In genomic region chrX:71923516-71923915, GRCh38 we compare ENCODE assay signal across 26 cellular contexts. TPM values are rescaled to one million over a fixed set of nuclear protein-coding genes. Genes with fewer than 3 reads are reported as not detected.
A peak's percentile ranks its signal among the peaks of the same experiment; 100 is the strongest.
DNase-seq lines count a peak whose midpoint lies in the region; ATAC-seq and TF ChIP-seq lines count a peak whose summit lies in the region.
"Had no signal": no experiment of that assay in that cellular context is flagged by ENCODE, and none has a peak within 500 bp of the region (broad histone marks: within the 10 kb centered on the region; RNA-seq: fewer than 3 reads in every experiment).

No MANE protein-coding gene starts in this region.

- DNase-seq in right cardiac atrium: peak in 2 of 3 donors; percentile 26 to 36
- DNase-seq in left ventricle myocardium superior: no peak
- DNase-seq in NCI-H82 (lab: John Stamatoyannopoulos, UW): peak; percentile 83
- peak; percentile 41 for DNase-seq in glutamatergic neuron
- DNase-seq in inferior parietal cortex (ENCODE audit: extremely low spot score): no peak
- DNase-seq in ascending aorta (ENCODE audit: low spot score in 2 of 2): no peak
- no peak for DNase-seq in activated naive CD4-positive, alpha-beta T cell treated with Interleukin-2 at 50 U/mL for 16 hours
- DNase-seq: activated CD4-positive, alpha-beta memory T cell treated with anti-CD3 and anti-CD28 coated beads, Interleukin-2, amount 10 ng/mL, durations not matched to agents 7 days and 5 days; activated CD4-positive, CD25-positive, alpha-beta regulatory T cell treated with anti-CD3 and anti-CD28 coated beads, Interleukin-2, amount 50 U/mL, for 72 hours; activated effector memory CD4-positive, alpha-beta T cell treated with anti-CD3 and anti-CD28 coated beads, Interleukin-2, amount 50 U/mL, for 16 hours; effector memory CD4-positive, alpha-beta T cell; NCI-H1105; NCI-H2081; NK-92 treated with Interleukin-12 subunit alpha and Interleukin-12 subunit beta, amount 100 ng/mL, for 24 hours; SHP77 treated with DMSO at 0.1 percent for 48 hours; stimulated activated CD4-positive, alpha-beta T cell treated with anti-CD3 and anti-CD28 coated beads, Interleukin-1b, Interleukin-23, amount 100 ng/mL, for 48 hours had no signal

- ATAC-seq in right cardiac atrium: peak in 1 of 2 donors; percentile 61
- ATAC-seq in left ventricle myocardium superior: no peak
- no peak for ATAC-seq in GM19023 (IDR thresholded peaks at IDR 0.05; ENCODE audit: unreplicated experiment)
- ATAC-seq: A549 had no signal

- no peaks in the 10 kb centered on the region for H3K27me3 Mint-ChIP-seq in glutamatergic neuron (ENCODE audit: unreplicated experiment)
- H3K27me3 Mint-ChIP-seq: activated CD4-positive, alpha-beta memory T cell treated with anti-CD3 and anti-CD28 coated beads, Interleukin-2, amount 10 ng/mL, durations not matched to agents 7 days and 5 days; progenitor cell of endocrine pancreas; type B pancreatic cell had no signal

- intact Hi-C loops in right cardiac atrium (cut with DNase I) (no loop called here), left ventricle myocardium superior (cut with micrococcal nuclease) (no loop called here), ascending aorta (cut with DNase I) (no loop called here)

- H3K27ac ChIP-seq in right cardiac atrium (ENCODE audit: low read length) (no peak overlapping the region), ascending aorta (no peak overlapping the region)
- H3K27ac ChIP-seq: adrenal gland, BLaER1, breast epithelium, HL-60, neutrophil had no signal

- peaks cover 19% of the 10 kb centered on the region for H3K4me1 Mint-ChIP-seq in glutamatergic neuron (ENCODE audit: low read depth, unreplicated experiment)
- H3K4me1 Mint-ChIP-seq: activated CD4-positive, alpha-beta memory T cell treated with anti-CD3 and anti-CD28 coated beads, Interleukin-2, amount 10 ng/mL, durations not matched to agents 7 days and 5 days had no signal

- no peak overlapping the region for H3K27ac Mint-ChIP-seq in glutamatergic neuron (ENCODE audit: unreplicated experiment)
- H3K27ac Mint-ChIP-seq: activated CD4-positive, alpha-beta memory T cell treated with anti-CD3 and anti-CD28 coated beads, Interleukin-2, amount 10 ng/mL, durations not matched to agents 7 days and 5 days; progenitor cell of endocrine pancreas; type B pancreatic cell had no signal

- peaks cover 2% of the 10 kb centered on the region for H3K9me3 Mint-ChIP-seq in glutamatergic neuron (ENCODE audit: unreplicated experiment)
- H3K9me3 Mint-ChIP-seq: activated CD4-positive, alpha-beta memory T cell treated with anti-CD3 and anti-CD28 coated beads, Interleukin-2, amount 10 ng/mL, durations not matched to agents 7 days and 5 days; type B pancreatic cell had no signal

- no peaks in the 10 kb centered on the region for H3K36me3 Mint-ChIP-seq in glutamatergic neuron (ENCODE audit: unreplicated experiment)
- H3K36me3 Mint-ChIP-seq: type B pancreatic cell had no signal

- WGBS in right cardiac atrium: 50% methylated on average over 3 of the region's 3 CpGs

- no peaks in the 10 kb centered on the region for H3K9me3 ChIP-seq in right cardiac atrium (ENCODE audit: control insufficient read depth, low read length)
- no peaks in the 10 kb centered on the region for H3K9me3 ChIP-seq in ascending aorta
- H3K9me3 ChIP-seq: A549, adrenal gland, BLaER1, breast epithelium, neutrophil had no signal

- H3K36me3 ChIP-seq in ascending aorta: no peaks in the 10 kb centered on the region
- H3K36me3 ChIP-seq: adrenal gland, BLaER1, breast epithelium, neutrophil had no signal

- H3K27me3 ChIP-seq in right cardiac atrium (ENCODE audit: control insufficient read depth, insufficient read depth) (no peaks in the 10 kb centered on the region), ascending aorta (no peaks in the 10 kb centered on the region)
- H3K27me3 ChIP-seq: neutrophil had no signal

- H3K4me3 ChIP-seq in right cardiac atrium (ENCODE audit: low read length): no peak overlapping the region
- H3K4me3 ChIP-seq in ascending aorta: no peak overlapping the region
- H3K4me3 ChIP-seq: A549, adrenal gland, BLaER1, breast epithelium, skin epidermis had no signal

- H3K4me3 Mint-ChIP-seq in glutamatergic neuron (ENCODE audit: unreplicated experiment): no peak overlapping the region
- H3K4me3 Mint-ChIP-seq: activated CD4-positive, alpha-beta memory T cell treated with anti-CD3 and anti-CD28 coated beads, Interleukin-2, amount 10 ng/mL, durations not matched to agents 7 days and 5 days; type B pancreatic cell had no signal

- H3K4me1 ChIP-seq in right cardiac atrium (ENCODE audit: control insufficient read depth, insufficient read depth, low read length): peaks cover 1% of the 10 kb centered on the region
- no peaks in the 10 kb centered on the region for H3K4me1 ChIP-seq in ascending aorta
- H3K4me1 ChIP-seq: adrenal gland, BLaER1, breast epithelium had no signal

- TF ChIP-seq CTCF in glutamatergic neuron (IDR thresholded peaks at IDR 0.05; ENCODE audit: partially characterized antibody, unreplicated experiment) (no peak), ascending aorta (IDR thresholded peaks at IDR 0.05) (no peak)

RNA-seq across cellular contexts. Expression of gene NHSL2, which starts 12.9 kb away (rescaled TPM):
- total RNA-seq in right cardiac atrium (1 to 10 TPM; 4.5 to 9.2 (median 7.4) TPM), left ventricle myocardium superior (3.7 TPM), glutamatergic neuron (ENCODE audit: unreplicated experiment) (7.3 TPM), ascending aorta (58.1 TPM)
- 2.4 TPM for polyA plus RNA-seq in right cardiac atrium

Comparison
In these comparisons a context has a peak if more than half of its experiments do, and no peak if none do; other contexts are left out.
1. DNase-seq: peak in right cardiac atrium (2 of 3), NCI-H82 (single experiment) and glutamatergic neuron (single experiment); none in left ventricle myocardium superior (single experiment), inferior parietal cortex (single experiment), ascending aorta (0 of 2) and activated naive CD4-positive, alpha-beta T cell treated with Interleukin-2 at 50 U/mL for 16 hours (single experiment).